25 cellular contexts compared by ENCODE assay signal in genomic region chr4:113012122-113012725, GRCh38.
"Had no signal": no experiment of that assay in that cellular context is flagged by ENCODE, and none has a peak within 500 bp of the region (broad histone marks: within the 10 kb centered on the region; RNA-seq: fewer than 3 reads in every experiment).

No MANE protein-coding gene starts in this region.

- H3K4me3 Mint-ChIP-seq: activated CD4-positive, alpha-beta memory T cell treated with anti-CD3 and anti-CD28 coated beads, Interleukin-2, amount 10 ng/mL, durations not matched to agents 7 days and 5 days; activated CD4-positive, alpha-beta T cell treated with anti-CD3 and anti-CD28 coated beads, Interleukin-2, amount 10 ng/mL, durations not matched to agents 7 days and 5 days; activated naive CD8-positive, alpha-beta T cell treated with anti-CD3 and anti-CD28 coated beads, Interleukin-2, amount 50 U/mL, for 24 hours; activated T-cell treated with anti-CD3 and anti-CD28 coated beads, Interleukin-2, amount 50 U/mL, for 72 hours; T-helper 17 cell had no signal

- H3K36me3 Mint-ChIP-seq: activated naive CD4-positive, alpha-beta T cell treated with anti-CD3 and anti-CD28 coated beads, Interleukin-2, amount 50 U/mL, for 72 hours had no signal

- H3K27ac ChIP-seq: KMS-11, VCaP had no signal

- H3K4me1 Mint-ChIP-seq: activated CD4-positive, alpha-beta memory T cell treated with anti-CD3 and anti-CD28 coated beads, Interleukin-2, amount 10 ng/mL, durations not matched to agents 7 days and 5 days; activated CD4-positive, alpha-beta T cell treated with anti-CD3 and anti-CD28 coated beads, Interleukin-2, amount 10 ng/mL, durations not matched to agents 7 days and 5 days; activated naive CD8-positive, alpha-beta T cell treated with anti-CD3 and anti-CD28 coated beads, Interleukin-2, amount 50 U/mL, for 24 hours; T-helper 17 cell had no signal

- ATAC-seq: activated naive CD4-positive, alpha-beta T cell treated with anti-CD3 and anti-CD28 coated beads, Interleukin-2, amount 50 U/mL, for 72 hours; activated naive CD8-positive, alpha-beta T cell treated with anti-CD3 and anti-CD28 coated beads, Interleukin-2, amount 50 U/mL, for 24 hours; activated T-cell treated with anti-CD3 and anti-CD28 coated beads, Interleukin-2, amount 50 U/mL, for 72 hours; HepG2; Panc1; Right ventricle myocardium inferior; T-helper 17 cell had no signal

- H3K27ac Mint-ChIP-seq: activated CD4-positive, alpha-beta memory T cell treated with anti-CD3 and anti-CD28 coated beads, Interleukin-2, amount 10 ng/mL, durations not matched to agents 7 days and 5 days; activated CD4-positive, alpha-beta T cell treated with anti-CD3 and anti-CD28 coated beads, Interleukin-2, amount 10 ng/mL, durations not matched to agents 7 days and 5 days; activated naive CD4-positive, alpha-beta T cell treated with anti-CD3 and anti-CD28 coated beads, Interleukin-2, amount 50 U/mL, for 72 hours; activated naive CD8-positive, alpha-beta T cell treated with anti-CD3 and anti-CD28 coated beads, Interleukin-2, amount 50 U/mL, for 24 hours; activated T-cell treated with anti-CD3 and anti-CD28 coated beads, Interleukin-2, amount 50 U/mL, for 72 hours; activated T-helper 2 cell treated with anti-CD3 and anti-CD28 coated beads, Interferon-gamma antibody, Interleukin-2, Interleukin-4, amounts not matched to agents 10 μg/mL and 5 μg/mL and 100 μg/mL, durations not matched to agents 14 hours and 24 hours and 36 hours; T-helper 17 cell had no signal

- H3K9me3 Mint-ChIP-seq: activated CD4-positive, alpha-beta memory T cell treated with anti-CD3 and anti-CD28 coated beads, Interleukin-2, amount 10 ng/mL, durations not matched to agents 7 days and 5 days; activated CD4-positive, alpha-beta T cell treated with anti-CD3 and anti-CD28 coated beads, Interleukin-2, amount 10 ng/mL, durations not matched to agents 7 days and 5 days; activated naive CD4-positive, alpha-beta T cell treated with anti-CD3 and anti-CD28 coated beads, Interleukin-2, amount 50 U/mL, for 72 hours; activated naive CD8-positive, alpha-beta T cell treated with anti-CD3 and anti-CD28 coated beads, Interleukin-2, amount 50 U/mL, for 24 hours; activated T-cell treated with anti-CD3 and anti-CD28 coated beads, Interleukin-2, amount 50 U/mL, for 72 hours; activated T-helper 2 cell treated with anti-CD3 and anti-CD28 coated beads, Interferon-gamma antibody, Interleukin-2, Interleukin-4, amounts not matched to agents 10 μg/mL and 5 μg/mL and 100 μg/mL, durations not matched to agents 14 hours and 24 hours and 36 hours had no signal

- DNase-seq: activated CD4-positive, alpha-beta memory T cell treated with anti-CD3 and anti-CD28 coated beads, Interleukin-2, amount 10 ng/mL, durations not matched to agents 7 days and 5 days; activated CD4-positive, alpha-beta T cell treated with anti-CD3 and anti-CD28 coated beads, Interleukin-2, amount 10 ng/mL, durations not matched to agents 7 days and 5 days; activated CD4-positive, CD25-positive, alpha-beta regulatory T cell; activated naive CD8-positive, alpha-beta T cell treated with anti-CD3 and anti-CD28 coated beads, Interleukin-2, amount 50 U/mL, for 24 hours; activated T-cell treated with anti-CD3 and anti-CD28 coated beads for 4 hours; activated T-cell treated with anti-CD3 and anti-CD28 coated beads, Interleukin-2, amount 50 U/mL, for 72 hours; central memory CD4-positive, alpha-beta T cell; MV-4-11; NCI-H1092 treated with DMSO at 0.1 percent for 48 hours; NCI-H1417 treated with DMSO at 0.1 percent for 48 hours; NCI-H1694; NCI-H2029; NCI-H510A treated with DMSO at 0.1 percent for 48 hours; NK-92 treated with Interleukin-12 subunit alpha and Interleukin-12 subunit beta, amount 100 ng/mL, for 24 hours; OCI-M1; RPMI8226; T-helper 17 cell; T1000 had no signal

- H3K27me3 Mint-ChIP-seq: activated CD4-positive, alpha-beta T cell treated with anti-CD3 and anti-CD28 coated beads, Interleukin-2, amount 10 ng/mL, durations not matched to agents 7 days and 5 days; activated naive CD8-positive, alpha-beta T cell treated with anti-CD3 and anti-CD28 coated beads, Interleukin-2, amount 50 U/mL, for 24 hours; T-helper 17 cell had no signal
